Comparison of ENCODE assay signal across 17 cellular contexts in the genomic region with DNA sequence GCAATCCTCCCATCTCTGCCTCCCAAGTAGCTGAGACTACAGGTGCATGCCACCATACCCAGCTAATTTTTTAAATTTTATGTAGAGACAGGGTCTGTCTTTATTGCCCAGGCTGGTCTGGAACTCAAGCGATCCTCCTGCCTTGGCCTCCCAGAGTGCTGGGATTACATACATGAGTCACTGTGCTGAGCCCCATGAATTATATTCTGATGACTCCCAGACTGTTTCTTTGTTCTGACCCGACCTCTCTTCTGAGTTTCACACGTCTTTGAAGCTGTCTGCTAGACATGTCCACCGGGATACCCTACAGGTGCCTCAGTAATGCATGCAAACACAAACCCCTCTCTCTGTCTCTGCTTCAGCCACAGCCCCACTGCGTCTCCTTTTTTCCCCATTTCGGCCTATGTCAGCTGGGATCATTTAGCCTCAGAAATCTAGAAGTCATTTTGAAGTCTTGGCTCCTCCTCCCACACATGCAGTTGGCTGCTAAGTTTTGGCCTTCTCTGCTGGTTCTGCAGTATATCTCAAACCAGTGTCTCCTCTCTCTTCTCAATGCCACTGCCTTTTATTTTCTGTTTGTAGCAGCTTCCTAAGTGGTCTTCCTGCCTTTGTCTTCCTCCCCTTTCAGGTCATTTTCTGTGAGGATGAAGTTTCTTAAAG. TPM values are rescaled to one million over a fixed set of nuclear protein-coding genes. Genes with fewer than 3 reads are reported as not detected.
DNase-seq lines count a peak whose midpoint lies in the region; TF ChIP-seq lines count a peak whose summit lies in the region.
"Had no signal": no experiment of that assay in that cellular context is flagged by ENCODE, and none has a peak within 500 bp of the region (broad histone marks: within the 10 kb centered on the region; RNA-seq: fewer than 3 reads in every experiment).

No MANE protein-coding gene starts in this region.

- TF ChIP-seq CTCF in AG10803 (conservative IDR thresholded peaks at IDR 0.05; ENCODE audit: low read length) (no peak), prostate gland (IDR thresholded peaks at IDR 0.05) (no peak)

- peak overlapping the region in 6 of 8 donors; percentile 19 to 93 (median 42) for H3K27ac Mint-ChIP-seq in CD8-positive, alpha-beta memory T cell
- no peak overlapping the region for H3K27ac Mint-ChIP-seq in activated T-helper 1 cell treated with anti-CD3 and anti-CD28 coated beads, Interleukin-12 subunit alpha, Interleukin-12 subunit beta, Interleukin-2, Interleukin-4 antibody, amounts not matched to agents 30 ng/mL and 10 ng/mL and 1 ng/mL, durations not matched to agents 14 hours and 24 hours and 36 hours

- no peaks in the 10 kb centered on the region for H3K27me3 ChIP-seq in CD8-positive, alpha-beta memory T cell (ENCODE audit: insufficient read depth, low read length, poor library complexity, severe bottlenecking)
- H3K27me3 ChIP-seq in prostate gland (replicated peaks; ENCODE audit: insufficient read depth), result no peaks in the 10 kb centered on the region
- H3K27me3 ChIP-seq: BE2C, right atrium auricular region, SJSA1, thyroid gland had no signal

- POLR2A ChIA-PET in CD8-positive, alpha-beta memory T cell (lab: Charles Lee), result interaction anchor here (0.8 kb wide), 1 partner anchor 24 kb away, joined by 3 read pairs; a partner anchor contains a TSS

- no peaks in the 10 kb centered on the region for H3K36me3 ChIP-seq in CD8-positive, alpha-beta memory T cell (ENCODE audit: insufficient read depth, low read length)
- H3K36me3 ChIP-seq in prostate gland, result no peaks in the 10 kb centered on the region
- H3K36me3 ChIP-seq: right atrium auricular region, SJSA1, thyroid gland had no signal

- H3K36me3 Mint-ChIP-seq in CD8-positive, alpha-beta memory T cell, result peaks cover 0 to 28% (median 5%) of the 10 kb centered on the region in 3 donors
- H3K36me3 Mint-ChIP-seq in activated T-helper 1 cell treated with anti-CD3 and anti-CD28 coated beads, Interleukin-12 subunit alpha, Interleukin-12 subunit beta, Interleukin-2, Interleukin-4 antibody, amounts not matched to agents 30 ng/mL and 10 ng/mL and 1 ng/mL, durations not matched to agents 14 hours and 24 hours and 36 hours (ENCODE audit: low read depth), result peaks cover 13% of the 10 kb centered on the region

- DNase-seq in AG10803 (ENCODE audit: low read depth) (peak; percentile 31), glomerular visceral epithelial cell (ENCODE audit: extremely low spot score) (peak; percentile 8), NCI-H2029 (lab: John Stamatoyannopoulos, UW) (no peak), NCI-H1436 (lab: John Stamatoyannopoulos, UW) (no peak), prostate gland (ENCODE audit: low spot score) (no peak), Ammon's horn (ENCODE audit: low spot score) (no peak)
- no peak for DNase-seq in CD8-positive, alpha-beta memory T cell
- no peak for DNase-seq in activated T-helper 1 cell treated with anti-CD3 and anti-CD28 coated beads, Interleukin-12 subunit alpha, Interleukin-12 subunit beta, Interleukin-2, Interleukin-4 antibody, amounts not matched to agents 30 ng/mL and 10 ng/mL and 1 ng/mL, durations not matched to agents 14 hours and 24 hours and 36 hours (ENCODE audit: low spot score)
- DNase-seq: activated CD8-positive, alpha-beta memory T cell treated with anti-CD3 and anti-CD28 coated beads for 24 hours; activated gamma-delta T cell; BE2C; central memory CD4-positive, alpha-beta T cell; thyroid gland had no signal

- WGBS in prostate gland, result 87% methylated on average over 6 of the region's 6 CpGs

- peaks cover 66% of the 10 kb centered on the region for H3K4me1 ChIP-seq in CD8-positive, alpha-beta memory T cell (ENCODE audit: insufficient read depth, low read length)
- no peaks in the 10 kb centered on the region for H3K4me1 ChIP-seq in prostate gland (replicated peaks)
- H3K4me1 ChIP-seq: SJSA1 had no signal

- peak overlapping the region; percentile 27 to 76 (median 58) for H3K4me3 Mint-ChIP-seq in CD8-positive, alpha-beta memory T cell
- peak overlapping the region; percentile 58 for H3K4me3 Mint-ChIP-seq in activated T-helper 1 cell treated with anti-CD3 and anti-CD28 coated beads, Interleukin-12 subunit alpha, Interleukin-12 subunit beta, Interleukin-2, Interleukin-4 antibody, amounts not matched to agents 30 ng/mL and 10 ng/mL and 1 ng/mL, durations not matched to agents 14 hours and 24 hours and 36 hours

- intact Hi-C loops in activated T-helper 1 cell treated with anti-CD3 and anti-CD28 coated beads, Interleukin-12 subunit alpha, Interleukin-12 subunit beta, Interleukin-2, Interleukin-4 antibody, amounts not matched to agents 30 ng/mL and 10 ng/mL and 1 ng/mL, durations not matched to agents 14 hours and 24 hours and 36 hours (cut with micrococcal nuclease), result no loop called here
- intact Hi-C loops in prostate gland (cut with DNase I), result loop anchor here (10.0 kb wide), 1 partner anchor 106 kb away; a partner anchor contains a TSS

- TF ChIP-seq POLR2A in prostate gland (IDR thresholded peaks at IDR 0.05), result no peak

- peaks cover 73 to 77% (median 75%) of the 10 kb centered on the region in 3 donors for H3K4me1 Mint-ChIP-seq in CD8-positive, alpha-beta memory T cell
- peaks cover 65% of the 10 kb centered on the region for H3K4me1 Mint-ChIP-seq in activated T-helper 1 cell treated with anti-CD3 and anti-CD28 coated beads, Interleukin-12 subunit alpha, Interleukin-12 subunit beta, Interleukin-2, Interleukin-4 antibody, amounts not matched to agents 30 ng/mL and 10 ng/mL and 1 ng/mL, durations not matched to agents 14 hours and 24 hours and 36 hours (ENCODE audit: low read depth)

- H3K9me3 ChIP-seq in CD8-positive, alpha-beta memory T cell (ENCODE audit: low read length), result no peaks in the 10 kb centered on the region
- H3K9me3 ChIP-seq in prostate gland, result no peaks in the 10 kb centered on the region
- H3K9me3 ChIP-seq: BE2C, right atrium auricular region, SJSA1, thyroid gland had no signal

- H3K4me3 ChIP-seq in AG10803 (ENCODE audit: low read length) (no peak overlapping the region), prostate gland (no peak overlapping the region)
- H3K4me3 ChIP-seq in CD8-positive, alpha-beta memory T cell (ENCODE audit: low read length), result peak overlapping the region; percentile 8
- H3K4me3 ChIP-seq: right atrium auricular region, SJSA1, thyroid gland had no signal

- H3K27me3 Mint-ChIP-seq in CD8-positive, alpha-beta memory T cell, result no peaks in the 10 kb centered on the region
- no peaks in the 10 kb centered on the region for H3K27me3 Mint-ChIP-seq in activated T-helper 1 cell treated with anti-CD3 and anti-CD28 coated beads, Interleukin-12 subunit alpha, Interleukin-12 subunit beta, Interleukin-2, Interleukin-4 antibody, amounts not matched to agents 30 ng/mL and 10 ng/mL and 1 ng/mL, durations not matched to agents 14 hours and 24 hours and 36 hours (ENCODE audit: insufficient read depth)

- H3K27ac ChIP-seq in CD8-positive, alpha-beta memory T cell (ENCODE audit: low read depth, low read length), result no peak overlapping the region
- H3K27ac ChIP-seq in prostate gland, result no peak overlapping the region
- H3K27ac ChIP-seq: right atrium auricular region, SJSA1, thyroid gland had no signal

- CTCF ChIA-PET in CD8-positive, alpha-beta memory T cell (lab: Charles Lee), result interaction anchor here (1.1 to 1.3 kb wide), 4 partner anchors 15 to 47 kb away, joined by 4 to 5 read pairs (median 4); a partner anchor contains a TSS

- H3K9me3 Mint-ChIP-seq in CD8-positive, alpha-beta memory T cell, result no peaks in the 10 kb centered on the region
- no peaks in the 10 kb centered on the region for H3K9me3 Mint-ChIP-seq in activated T-helper 1 cell treated with anti-CD3 and anti-CD28 coated beads, Interleukin-12 subunit alpha, Interleukin-12 subunit beta, Interleukin-2, Interleukin-4 antibody, amounts not matched to agents 30 ng/mL and 10 ng/mL and 1 ng/mL, durations not matched to agents 14 hours and 24 hours and 36 hours

RNA-seq across cellular contexts. Expression of a gene that starts 4.8 kb away (rescaled TPM):
- 10 to 100 TPM; 36.6 to 36.7 TPM for total RNA-seq in CD8-positive, alpha-beta memory T cell
- polyA plus RNA-seq in CD8-positive, alpha-beta memory T cell, result 73.5 TPM
- total RNA-seq in activated T-helper 1 cell treated with anti-CD3 and anti-CD28 coated beads, Interleukin-12 subunit alpha, Interleukin-12 subunit beta, Interleukin-2, Interleukin-4 antibody, amounts not matched to agents 30 ng/mL and 10 ng/mL and 1 ng/mL, durations not matched to agents 14 hours and 24 hours and 36 hours, result 43.0 and 43.2 TPM in 2 replicates
- total RNA-seq in prostate gland, result 10 to 100 TPM; 67.6 to 80.8 TPM

RNA-seq across cellular contexts. Expression of a gene that starts 5.5 kb away (rescaled TPM):
- 10 to 100 TPM; 76.7 to 80.4 TPM for total RNA-seq in CD8-positive, alpha-beta memory T cell
- 14.3 TPM for polyA plus RNA-seq in CD8-positive, alpha-beta memory T cell
- 103 and 107 TPM in 2 replicates for total RNA-seq in activated T-helper 1 cell treated with anti-CD3 and anti-CD28 coated beads, Interleukin-12 subunit alpha, Interleukin-12 subunit beta, Interleukin-2, Interleukin-4 antibody, amounts not matched to agents 30 ng/mL and 10 ng/mL and 1 ng/mL, durations not matched to agents 14 hours and 24 hours and 36 hours
- 10 to 100 TPM; 44.4 to 61.9 TPM for total RNA-seq in prostate gland

RNA-seq across cellular contexts. Expression of a gene that starts 23.9 kb away (rescaled TPM):
- total RNA-seq in CD8-positive, alpha-beta memory T cell, result 10 to 100 TPM; 58.9 to 68.4 TPM
- 133 TPM for polyA plus RNA-seq in CD8-positive, alpha-beta memory T cell
- 55.0 and 58.8 TPM in 2 replicates for total RNA-seq in activated T-helper 1 cell treated with anti-CD3 and anti-CD28 coated beads, Interleukin-12 subunit alpha, Interleukin-12 subunit beta, Interleukin-2, Interleukin-4 antibody, amounts not matched to agents 30 ng/mL and 10 ng/mL and 1 ng/mL, durations not matched to agents 14 hours and 24 hours and 36 hours
- total RNA-seq in prostate gland, result 10 to 100 TPM; 48.5 to 59.7 TPM

RNA-seq across cellular contexts. Expression of a gene that starts 24.1 kb away (rescaled TPM):
- total RNA-seq in CD8-positive, alpha-beta memory T cell, result 10 to 100 TPM; 27.1 to 28.2 TPM
- polyA plus RNA-seq in CD8-positive, alpha-beta memory T cell, result 20.9 TPM
- total RNA-seq in activated T-helper 1 cell treated with anti-CD3 and anti-CD28 coated beads, Interleukin-12 subunit alpha, Interleukin-12 subunit beta, Interleukin-2, Interleukin-4 antibody, amounts not matched to agents 30 ng/mL and 10 ng/mL and 1 ng/mL, durations not matched to agents 14 hours and 24 hours and 36 hours, result 25.6 and 26.2 TPM in 2 replicates
- 10 to 100 TPM; 39.4 to 46.1 TPM for total RNA-seq in prostate gland

RNA-seq across cellular contexts. Expression of a gene that starts 46.9 kb away (rescaled TPM):
- total RNA-seq in CD8-positive, alpha-beta memory T cell, result 1 to 10 TPM; 2.3 to 3.0 TPM
- polyA plus RNA-seq in CD8-positive, alpha-beta memory T cell, result 2.0 TPM
- total RNA-seq in activated T-helper 1 cell treated with anti-CD3 and anti-CD28 coated beads, Interleukin-12 subunit alpha, Interleukin-12 subunit beta, Interleukin-2, Interleukin-4 antibody, amounts not matched to agents 30 ng/mL and 10 ng/mL and 1 ng/mL, durations not matched to agents 14 hours and 24 hours and 36 hours, result 14.6 and 16.1 TPM in 2 replicates
- 10 to 100 TPM in 1 of 2 donors, 1 to 10 TPM in 1; 7.8 to 14.5 TPM for total RNA-seq in prostate gland
- total RNA-seq: endothelial cell of umbilical vein, myocyte, right atrium auricular region, SJSA1 had no signal
- polyA plus RNA-seq: endothelial cell of umbilical vein had no signal

Comparison
In these comparisons a context has a peak if more than half of its experiments do, and no peak if none do; other contexts are left out.
1. DNase-seq: peak in AG10803 (single experiment) and glomerular visceral epithelial cell (single experiment); none in CD8-positive, alpha-beta memory T cell (0 of 5), activated T-helper 1 cell treated with anti-CD3 and anti-CD28 coated beads, Interleukin-12 subunit alpha, Interleukin-12 subunit beta, Interleukin-2, Interleukin-4 antibody, amounts not matched to agents 30 ng/mL and 10 ng/mL and 1 ng/mL, durations not matched to agents 14 hours and 24 hours and 36 hours (single experiment), NCI-H2029 (single experiment), NCI-H1436 (single experiment), prostate gland (single experiment) and Ammon's horn (single experiment).